In the genomic region with DNA sequence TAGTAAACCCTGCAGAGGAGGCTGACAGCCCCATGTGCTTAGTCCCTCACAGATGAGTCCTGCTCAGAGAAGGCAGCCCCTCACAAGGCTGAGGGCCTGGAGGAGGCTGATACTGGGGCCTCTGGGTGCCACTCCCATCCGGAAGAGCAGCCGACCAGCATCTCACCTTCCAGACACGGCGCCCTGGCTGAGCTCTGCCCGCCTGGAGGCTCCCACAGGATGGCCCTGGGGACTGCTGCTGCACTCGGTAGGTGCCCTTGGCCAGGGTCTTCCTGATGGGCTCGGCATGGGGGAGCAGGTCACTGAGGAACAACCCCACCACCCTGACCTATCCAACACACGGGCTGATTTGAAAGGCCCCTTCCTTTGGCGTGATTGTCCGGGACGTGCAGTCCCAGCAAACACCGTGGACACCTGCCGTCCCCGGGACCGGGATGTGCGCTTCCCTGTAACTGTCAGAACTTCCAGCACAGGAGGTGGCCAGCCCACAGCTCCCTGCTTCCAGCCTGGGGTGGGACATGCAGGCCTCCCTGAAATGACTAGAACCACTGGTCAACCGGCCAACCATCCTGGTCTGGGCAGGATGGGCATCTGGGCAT, we compare ENCODE assay signal across 1 cellular context.
TF ChIP-seq lines count a peak whose summit lies in the region.

No MANE protein-coding gene starts in this region.

TF ChIP-seq in HepG2, 621 proteins besides CTCF, POLR2A, EP300 and RAD21 (continued from another document):
- TF ChIP-seq, protein P1, sequence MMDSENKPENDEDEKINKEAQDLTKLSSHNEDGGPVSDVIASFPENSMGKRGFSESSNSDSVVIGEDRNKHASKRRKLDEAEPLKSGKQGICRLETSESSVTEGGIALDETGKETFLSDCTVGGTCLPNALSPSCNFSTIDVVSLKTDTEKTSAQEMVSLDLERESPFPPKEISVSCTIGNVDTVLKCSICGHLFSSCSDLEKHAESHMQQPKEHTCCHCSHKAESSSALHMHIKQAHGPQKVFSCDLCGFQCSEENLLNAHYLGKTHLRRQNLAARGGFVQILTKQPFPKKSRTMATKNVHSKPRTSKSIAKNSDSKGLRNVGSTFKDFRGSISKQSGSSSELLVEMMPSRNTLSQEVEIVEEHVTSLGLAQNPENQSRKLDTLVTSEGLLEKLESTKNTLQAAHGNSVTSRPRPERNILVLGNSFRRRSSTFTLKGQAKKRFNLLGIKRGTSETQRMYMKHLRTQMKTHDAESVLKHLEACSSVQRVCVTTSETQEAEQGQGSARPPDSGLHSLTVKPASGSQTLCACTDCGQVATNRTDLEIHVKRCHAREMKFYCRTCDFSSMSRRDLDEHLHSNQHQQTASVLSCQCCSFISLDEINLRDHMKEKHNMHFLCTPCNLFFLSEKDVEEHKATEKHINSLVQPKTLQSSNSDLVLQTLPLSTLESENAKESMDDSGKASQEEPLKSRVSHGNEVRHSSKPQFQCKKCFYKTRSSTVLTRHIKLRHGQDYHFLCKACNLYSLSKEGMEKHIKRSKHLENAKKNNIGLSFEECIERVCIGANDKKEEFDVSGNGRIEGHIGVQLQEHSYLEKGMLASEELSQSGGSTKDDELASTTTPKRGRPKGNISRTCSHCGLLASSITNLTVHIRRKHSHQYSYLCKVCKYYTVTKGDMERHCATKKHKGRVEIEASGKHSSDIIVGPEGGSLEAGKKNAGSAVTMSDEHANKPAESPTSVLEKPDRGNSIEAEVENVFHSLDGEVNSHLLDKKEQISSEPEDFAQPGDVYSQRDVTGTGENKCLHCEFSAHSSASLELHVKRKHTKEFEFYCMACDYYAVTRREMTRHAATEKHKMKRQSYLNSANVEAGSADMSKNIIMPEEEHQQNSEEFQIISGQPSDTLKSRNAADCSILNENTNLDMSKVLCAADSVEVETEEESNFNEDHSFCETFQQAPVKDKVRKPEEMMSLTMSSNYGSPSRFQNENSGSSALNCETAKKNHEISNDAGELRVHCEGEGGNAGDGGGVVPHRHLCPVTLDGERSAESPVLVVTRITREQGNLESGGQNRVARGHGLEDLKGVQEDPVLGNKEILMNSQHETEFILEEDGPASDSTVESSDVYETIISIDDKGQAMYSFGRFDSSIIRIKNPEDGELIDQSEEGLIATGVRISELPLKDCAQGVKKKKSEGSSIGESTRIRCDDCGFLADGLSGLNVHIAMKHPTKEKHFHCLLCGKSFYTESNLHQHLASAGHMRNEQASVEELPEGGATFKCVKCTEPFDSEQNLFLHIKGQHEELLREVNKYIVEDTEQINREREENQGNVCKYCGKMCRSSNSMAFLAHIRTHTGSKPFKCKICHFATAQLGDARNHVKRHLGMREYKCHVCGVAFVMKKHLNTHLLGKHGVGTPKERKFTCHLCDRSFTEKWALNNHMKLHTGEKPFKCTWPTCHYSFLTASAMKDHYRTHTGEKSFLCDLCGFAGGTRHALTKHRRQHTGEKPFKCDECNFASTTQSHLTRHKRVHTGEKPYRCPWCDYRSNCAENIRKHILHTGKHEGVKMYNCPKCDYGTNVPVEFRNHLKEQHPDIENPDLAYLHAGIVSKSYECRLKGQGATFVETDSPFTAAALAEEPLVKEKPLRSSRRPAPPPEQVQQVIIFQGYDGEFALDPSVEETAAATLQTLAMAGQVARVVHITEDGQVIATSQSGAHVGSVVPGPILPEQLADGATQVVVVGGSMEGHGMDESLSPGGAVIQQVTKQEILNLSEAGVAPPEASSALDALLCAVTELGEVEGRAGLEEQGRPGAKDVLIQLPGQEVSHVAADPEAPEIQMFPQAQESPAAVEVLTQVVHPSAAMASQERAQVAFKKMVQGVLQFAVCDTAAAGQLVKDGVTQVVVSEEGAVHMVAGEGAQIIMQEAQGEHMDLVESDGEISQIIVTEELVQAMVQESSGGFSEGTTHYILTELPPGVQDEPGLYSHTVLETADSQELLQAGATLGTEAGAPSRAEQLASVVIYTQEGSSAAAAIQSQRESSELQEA (CRISPR knock-in tag; IDR thresholded peaks at IDR 0.05; ENCODE audit: not compliant biosample characterization), result no peak
- TF ChIP-seq ZNF260 (CRISPR knock-in tag; IDR thresholded peaks at IDR 0.05; ENCODE audit: borderline replicate concordance, low read depth) (no peak), ELF1 (CRISPR knock-in tag; IDR thresholded peaks at IDR 0.05) (no peak)
